1 cellular context compared by ENCODE assay signal in the genomic region with DNA sequence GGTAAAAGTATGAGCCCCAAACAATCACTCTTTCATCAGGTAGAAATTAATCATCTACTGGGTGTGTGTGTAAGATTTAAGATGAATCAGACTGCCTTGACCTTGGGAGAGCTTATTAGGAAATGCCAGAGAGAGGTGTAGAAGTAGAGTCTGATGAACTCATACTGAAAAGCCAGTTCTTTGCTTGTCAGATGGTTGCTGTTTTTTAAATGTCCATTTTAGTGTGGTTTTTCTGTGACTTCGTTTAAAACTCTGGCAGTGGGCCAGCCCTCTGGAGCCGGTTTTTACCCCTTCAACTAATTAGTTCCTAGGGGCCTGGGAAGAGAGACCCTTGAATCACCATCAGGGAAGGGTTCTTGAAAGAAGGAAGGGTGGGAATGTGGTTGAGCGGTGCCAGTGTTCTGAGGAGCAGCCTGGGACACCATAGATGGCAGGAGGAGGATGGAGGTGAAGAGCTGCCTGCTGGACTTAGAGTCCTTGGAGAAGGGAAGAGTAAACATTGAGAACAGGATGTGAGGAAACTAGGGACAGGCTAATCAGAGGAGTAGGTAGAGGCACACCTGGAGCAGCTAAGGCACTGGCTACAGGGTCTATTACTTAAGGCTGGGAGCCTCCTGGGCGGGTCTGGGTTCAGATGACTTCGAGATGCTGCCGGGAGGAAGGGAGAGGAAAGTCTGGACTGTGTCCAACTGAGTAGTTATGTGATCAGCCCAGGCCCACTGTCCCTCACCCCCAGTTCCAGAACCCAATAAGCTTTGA.
TF ChIP-seq lines count a peak whose summit lies in the region.

No MANE protein-coding gene starts in this region.

TF ChIP-seq in HepG2, 621 proteins besides CTCF, POLR2A, EP300 and RAD21 (continued from another document):
- 0 out of 2 replicates have a peak, but pooled peaks have one; percentile 31 for TF ChIP-seq HNF1B (CRISPR knock-in tag; IDR thresholded peaks at IDR 0.05)
- TF ChIP-seq TBX2 (CRISPR knock-in tag; IDR thresholded peaks at IDR 0.05; ENCODE audit: borderline replicate concordance), result peak; percentile 29; the same call in 1 of the 2 replicates
- TF ChIP-seq CBX5 (CRISPR knock-in tag; IDR thresholded peaks at IDR 0.05; ENCODE audit: borderline replicate concordance), result 0 out of 2 replicates have a peak, but pooled peaks have one; percentile 25
- TF ChIP-seq, protein P1, sequence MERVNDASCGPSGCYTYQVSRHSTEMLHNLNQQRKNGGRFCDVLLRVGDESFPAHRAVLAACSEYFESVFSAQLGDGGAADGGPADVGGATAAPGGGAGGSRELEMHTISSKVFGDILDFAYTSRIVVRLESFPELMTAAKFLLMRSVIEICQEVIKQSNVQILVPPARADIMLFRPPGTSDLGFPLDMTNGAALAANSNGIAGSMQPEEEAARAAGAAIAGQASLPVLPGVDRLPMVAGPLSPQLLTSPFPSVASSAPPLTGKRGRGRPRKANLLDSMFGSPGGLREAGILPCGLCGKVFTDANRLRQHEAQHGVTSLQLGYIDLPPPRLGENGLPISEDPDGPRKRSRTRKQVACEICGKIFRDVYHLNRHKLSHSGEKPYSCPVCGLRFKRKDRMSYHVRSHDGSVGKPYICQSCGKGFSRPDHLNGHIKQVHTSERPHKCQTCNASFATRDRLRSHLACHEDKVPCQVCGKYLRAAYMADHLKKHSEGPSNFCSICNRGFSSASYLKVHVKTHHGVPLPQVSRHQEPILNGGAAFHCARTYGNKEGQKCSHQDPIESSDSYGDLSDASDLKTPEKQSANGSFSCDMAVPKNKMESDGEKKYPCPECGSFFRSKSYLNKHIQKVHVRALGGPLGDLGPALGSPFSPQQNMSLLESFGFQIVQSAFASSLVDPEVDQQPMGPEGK (CRISPR knock-in tag; IDR thresholded peaks at IDR 0.05), result 0 out of 2 replicates have a peak, but pooled peaks have one; percentile 10
- no peak for TF ChIP-seq ZNF639 (CRISPR knock-in tag; conservative IDR thresholded peaks at IDR 0.05)
- 0 out of 2 replicates have a peak, but pooled peaks have one; percentile 5 for TF ChIP-seq MIER2 (CRISPR knock-in tag; IDR thresholded peaks at IDR 0.05)
- TF ChIP-seq CAMTA2 (CRISPR knock-in tag; IDR thresholded peaks at IDR 0.05; ENCODE audit: borderline replicate concordance), result no peak
- TF ChIP-seq GABPA (IDR thresholded peaks at IDR 0.05; ENCODE audit: low read depth, low read length), result no peak
- TF ChIP-seq GABPA (CRISPR knock-in tag; IDR thresholded peaks at IDR 0.05; ENCODE audit: low read depth), result 0 out of 2 replicates have a peak, but pooled peaks have one; percentile 32
- no peak for TF ChIP-seq CREBL2 (CRISPR knock-in tag; IDR thresholded peaks at IDR 0.05; ENCODE audit: borderline replicate concordance)
- no peak for TF ChIP-seq FOXA1 (IDR thresholded peaks at IDR 0.05)
- peak; percentile 56; the same call in 1 of the 2 replicates for TF ChIP-seq FOXA1 (CRISPR knock-in tag; IDR thresholded peaks at IDR 0.05)
- TF ChIP-seq SCMH1 (CRISPR knock-in tag; IDR thresholded peaks at IDR 0.05; ENCODE audit: borderline replicate concordance), result no peak
- TF ChIP-seq ZNF263 (CRISPR knock-in tag; IDR thresholded peaks at IDR 0.05), result 0 out of 2 replicates have a peak, but pooled peaks have one; percentile 13
- TF ChIP-seq ZBTB25 (CRISPR knock-in tag; IDR thresholded peaks at IDR 0.05), result peak; percentile 14; the same call in 1 of the 2 replicates
- TF ChIP-seq ZNF614 (CRISPR knock-in tag; IDR thresholded peaks at IDR 0.05; ENCODE audit: borderline replicate concordance), result no peak
- TF ChIP-seq, protein P2, sequence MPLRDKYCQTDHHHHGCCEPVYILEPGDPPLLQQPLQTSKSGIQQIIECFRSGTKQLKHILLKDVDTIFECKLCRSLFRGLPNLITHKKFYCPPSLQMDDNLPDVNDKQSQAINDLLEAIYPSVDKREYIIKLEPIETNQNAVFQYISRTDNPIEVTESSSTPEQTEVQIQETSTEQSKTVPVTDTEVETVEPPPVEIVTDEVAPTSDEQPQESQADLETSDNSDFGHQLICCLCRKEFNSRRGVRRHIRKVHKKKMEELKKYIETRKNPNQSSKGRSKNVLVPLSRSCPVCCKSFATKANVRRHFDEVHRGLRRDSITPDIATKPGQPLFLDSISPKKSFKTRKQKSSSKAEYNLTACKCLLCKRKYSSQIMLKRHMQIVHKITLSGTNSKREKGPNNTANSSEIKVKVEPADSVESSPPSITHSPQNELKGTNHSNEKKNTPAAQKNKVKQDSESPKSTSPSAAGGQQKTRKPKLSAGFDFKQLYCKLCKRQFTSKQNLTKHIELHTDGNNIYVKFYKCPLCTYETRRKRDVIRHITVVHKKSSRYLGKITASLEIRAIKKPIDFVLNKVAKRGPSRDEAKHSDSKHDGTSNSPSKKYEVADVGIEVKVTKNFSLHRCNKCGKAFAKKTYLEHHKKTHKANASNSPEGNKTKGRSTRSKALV (CRISPR knock-in tag; IDR thresholded peaks at IDR 0.05), result 0 out of 2 replicates have a peak, but pooled peaks have one; percentile 35
- no peak for TF ChIP-seq ZNF382 (CRISPR knock-in tag; IDR thresholded peaks at IDR 0.05; ENCODE audit: borderline replicate concordance)
- TF ChIP-seq, protein P3, sequence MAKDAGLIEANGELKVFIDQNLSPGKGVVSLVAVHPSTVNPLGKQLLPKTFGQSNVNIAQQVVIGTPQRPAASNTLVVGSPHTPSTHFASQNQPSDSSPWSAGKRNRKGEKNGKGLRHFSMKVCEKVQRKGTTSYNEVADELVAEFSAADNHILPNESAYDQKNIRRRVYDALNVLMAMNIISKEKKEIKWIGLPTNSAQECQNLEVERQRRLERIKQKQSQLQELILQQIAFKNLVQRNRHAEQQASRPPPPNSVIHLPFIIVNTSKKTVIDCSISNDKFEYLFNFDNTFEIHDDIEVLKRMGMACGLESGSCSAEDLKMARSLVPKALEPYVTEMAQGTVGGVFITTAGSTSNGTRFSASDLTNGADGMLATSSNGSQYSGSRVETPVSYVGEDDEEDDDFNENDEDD (CRISPR knock-in tag; IDR thresholded peaks at IDR 0.05; ENCODE audit: borderline replicate concordance), result 0 out of 2 replicates have a peak, but pooled peaks have one; percentile 17
- TF ChIP-seq ZNF121 (CRISPR knock-in tag; IDR thresholded peaks at IDR 0.05), result 0 out of 2 replicates have a peak, but pooled peaks have one; percentile 7
- TF ChIP-seq ZNF737 (CRISPR knock-in tag; IDR thresholded peaks at IDR 0.05; ENCODE audit: borderline replicate concordance), result no peak
- 0 out of 2 replicates have a peak, but pooled peaks have one; percentile 11 for TF ChIP-seq SP5 (CRISPR knock-in tag; IDR thresholded peaks at IDR 0.05; ENCODE audit: borderline replicate concordance, low read depth)
